ENCODE assay signal across 22 cellular contexts in the genomic region with DNA sequence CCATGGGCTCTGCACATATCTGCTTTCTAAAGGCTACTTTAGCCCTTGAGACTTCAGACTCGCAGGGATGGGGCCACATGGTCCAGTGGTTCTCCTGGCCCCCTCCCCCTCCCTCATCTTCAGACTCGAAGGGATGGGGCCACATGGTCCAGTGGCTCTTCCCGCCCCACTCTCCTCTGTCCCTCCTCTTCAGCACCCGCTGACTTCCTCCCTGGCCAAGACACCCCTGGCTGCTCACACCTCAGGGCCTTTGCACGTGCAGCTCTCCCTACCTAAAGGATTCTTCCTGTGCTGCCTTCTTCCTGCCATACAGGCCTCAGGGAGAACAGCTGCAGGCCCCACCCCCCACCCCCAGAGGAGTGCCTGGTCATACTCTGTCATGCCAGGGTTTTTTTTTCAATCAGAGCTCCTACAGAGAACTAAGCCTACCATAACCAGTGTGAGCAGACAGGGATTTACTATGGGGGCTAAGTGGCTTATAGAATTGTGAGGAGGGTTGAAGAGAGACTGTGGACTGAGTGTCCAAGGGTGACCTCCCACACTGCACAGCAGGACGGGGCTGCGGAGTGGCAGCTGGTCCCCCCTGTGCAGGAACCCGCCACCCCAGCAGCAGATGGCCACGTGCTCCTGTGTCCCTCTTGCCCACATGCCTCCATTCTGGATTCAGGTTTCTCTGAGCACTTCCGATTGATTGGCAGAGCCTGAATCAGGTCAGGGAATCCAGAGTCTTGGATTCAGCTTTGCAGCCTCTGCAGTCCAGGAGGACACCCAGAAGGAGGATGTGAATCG. TPM values are rescaled to one million over a fixed set of nuclear protein-coding genes. Genes with fewer than 3 reads are reported as not detected.
DNase-seq lines count a peak whose midpoint lies in the region; ATAC-seq, FAIRE-seq and TF ChIP-seq lines count a peak whose summit lies in the region.
"Had no signal": no experiment of that assay in that cellular context is flagged by ENCODE, and none has a peak within 500 bp of the region (broad histone marks: within the 10 kb centered on the region; RNA-seq: fewer than 3 reads in every experiment).

No MANE protein-coding gene starts in this region.

- H2AFZ ChIP-seq in PC-9 = no peak overlapping the region

- no peak for TF ChIP-seq CTCF in HEK293 (tag by site-specific recombination; IDR thresholded peaks at IDR 0.05)
- TF ChIP-seq CTCF in bronchial epithelial cell (IDR thresholded peaks at IDR 0.05; ENCODE audit: insufficient read depth, low read length, severe bottlenecking) = no peak
- no peak for TF ChIP-seq CTCF in PC-9 (conservative IDR thresholded peaks at IDR 0.05)

- no TSS peak for BruUV-seq in PC-9 (replicated peaks; lab: Mats Ljungman, UMichigan)

- intact Hi-C loops in PC-9 (cut with micrococcal nuclease; ENCODE audit: unreplicated experiment) = no loop called here

- peaks cover 0 to 18% (median 9%) of the 10 kb centered on the region in 5 donors for H3K9me3 Mint-ChIP-seq in CD8-positive, alpha-beta memory T cell
- peaks cover 14% of the 10 kb centered on the region for H3K9me3 Mint-ChIP-seq in natural killer cell treated with Interleukin-12 subunit alpha and Interleukin-12 subunit beta and Interleukin-15 and Interleukin-18, amount 100 ng/mL, for 72 hours

- peaks cover 28% of the 10 kb centered on the region for H3K4me1 ChIP-seq in CD8-positive, alpha-beta memory T cell (ENCODE audit: insufficient read depth, low read length)
- H3K4me1 ChIP-seq in HEK293 (ENCODE audit: control insufficient read depth, insufficient read depth, low read length) (no peaks in the 10 kb centered on the region), PC-9 (replicated peaks; ENCODE audit: insufficient read depth) (no peaks in the 10 kb centered on the region)

- H3K36me3 ChIP-seq in CD8-positive, alpha-beta memory T cell (ENCODE audit: insufficient read depth, low read length) = no peaks in the 10 kb centered on the region
- H3K36me3 ChIP-seq in HEK293 (ENCODE audit: control insufficient read depth in 2 of 2, insufficient read depth in 1 of 2, low read length in 2 of 2) = no peaks in the 10 kb centered on the region
- H3K36me3 ChIP-seq in bronchial epithelial cell (ENCODE audit: control insufficient read depth, insufficient read depth, low read length) = no peaks in the 10 kb centered on the region
- no peaks in the 10 kb centered on the region for H3K36me3 ChIP-seq in PC-9 (ENCODE audit: low read depth)
- H3K36me3 ChIP-seq: gastroesophageal sphincter had no signal

- no peaks in the 10 kb centered on the region for H3K9me2 ChIP-seq in PC-9 (ENCODE audit: insufficient read depth)

- H3K4me3 Mint-ChIP-seq in CD8-positive, alpha-beta memory T cell = peak overlapping the region in 4 of 7 donors; percentile 32 to 78 (median 48)
- H3K4me3 Mint-ChIP-seq in natural killer cell treated with Interleukin-12 subunit alpha and Interleukin-12 subunit beta and Interleukin-15 and Interleukin-18, amount 100 ng/mL, for 72 hours = peak overlapping the region; percentile 33
- H3K4me3 Mint-ChIP-seq: activated naive CD8-positive, alpha-beta T cell treated with anti-CD3 and anti-CD28 coated beads for 36 hours; activated T-cell treated with anti-CD3 and anti-CD28 coated beads, Interleukin-2, amount 50 U/mL, for 24 hours had no signal

- DNase-seq in CD8-positive, alpha-beta memory T cell = no peak
- DNase-seq in bronchial epithelial cell (ENCODE audit: low read depth) (peak; percentile 22), cerebellar nuclear complex (lab: John Stamatoyannopoulos, UW) (no peak), PC-9 (no peak), T-helper 9 cell (no peak)
- no peak for DNase-seq in natural killer cell treated with Interleukin-12 subunit alpha and Interleukin-12 subunit beta and Interleukin-15 and Interleukin-18, amount 100 ng/mL, for 72 hours (ENCODE audit: low spot score)
- DNase-seq: activated naive CD8-positive, alpha-beta T cell treated with anti-CD3 and anti-CD28 coated beads for 36 hours; activated T-cell treated with anti-CD3 and anti-CD28 coated beads, Interleukin-2, amount 50 U/mL, for 24 hours; left cardiac atrium; midbrain; NCI-H1092; NCI-H2081; NCI-H510A treated with DMSO at 0.1 percent for 48 hours; SHP77; stimulated activated naive CD4-positive, alpha-beta T cell; T-helper 1 cell had no signal

- H3K27ac Mint-ChIP-seq in CD8-positive, alpha-beta memory T cell = peak overlapping the region in 2 of 8 donors; percentile 68 to 89
- no peak overlapping the region for H3K27ac Mint-ChIP-seq in natural killer cell treated with Interleukin-12 subunit alpha and Interleukin-12 subunit beta and Interleukin-15 and Interleukin-18, amount 100 ng/mL, for 72 hours
- H3K27ac Mint-ChIP-seq: activated naive CD8-positive, alpha-beta T cell treated with anti-CD3 and anti-CD28 coated beads for 36 hours; activated T-cell treated with anti-CD3 and anti-CD28 coated beads, Interleukin-2, amount 50 U/mL, for 24 hours had no signal

- no peak overlapping the region for H3K4me3 ChIP-seq in CD8-positive, alpha-beta memory T cell (ENCODE audit: low read length)
- H3K4me3 ChIP-seq in HEK293 (ENCODE audit: low read depth, low read length) = no peak overlapping the region
- H3K4me3 ChIP-seq in bronchial epithelial cell (ENCODE audit: low read depth, low read length) = no peak overlapping the region
- no peak overlapping the region for H3K4me3 ChIP-seq in PC-9
- H3K4me3 ChIP-seq: body of pancreas, gastroesophageal sphincter had no signal

- H3K4me1 Mint-ChIP-seq in CD8-positive, alpha-beta memory T cell = peaks cover 50 to 63% (median 55%) of the 10 kb centered on the region in 3 donors
- H3K4me1 Mint-ChIP-seq in natural killer cell treated with Interleukin-12 subunit alpha and Interleukin-12 subunit beta and Interleukin-15 and Interleukin-18, amount 100 ng/mL, for 72 hours (ENCODE audit: low read depth in 2 of 2) = peaks cover 51% of the 10 kb centered on the region in 2 donors

- H3K4me2 ChIP-seq in PC-9 = no peak overlapping the region
- H3K4me2 ChIP-seq: KMS-11 had no signal

- peaks cover 7 to 20% (median 11%) of the 10 kb centered on the region in 3 donors for H3K36me3 Mint-ChIP-seq in CD8-positive, alpha-beta memory T cell
- H3K36me3 Mint-ChIP-seq in natural killer cell treated with Interleukin-12 subunit alpha and Interleukin-12 subunit beta and Interleukin-15 and Interleukin-18, amount 100 ng/mL, for 72 hours = peaks cover 27% of the 10 kb centered on the region

- POLR2A ChIA-PET in CD8-positive, alpha-beta memory T cell (lab: Charles Lee) = interaction anchor here (0.6 kb wide), 1 partner anchor 10 kb away, joined by 3 read pairs; no protein-coding TSS in a partner anchor
- POLR2A ChIA-PET in HEK293 (lab: Yijun Ruan, JAX) = interaction anchor here (1.2 kb wide), 1 partner anchor 18 kb away, joined by 3 read pairs; no protein-coding TSS in a partner anchor
- POLR2A ChIA-PET in PC-9 (lab: Charles Lee; ENCODE audit: unreplicated experiment) = no interaction called here

- ATAC-seq in natural killer cell treated with Interleukin-12 subunit alpha and Interleukin-12 subunit beta and Interleukin-15 and Interleukin-18, amount 100 ng/mL, for 72 hours = no peak
- ATAC-seq in HG03095 (IDR thresholded peaks at IDR 0.05; ENCODE audit: unreplicated experiment) = no peak
- ATAC-seq: body of pancreas, gastroesophageal sphincter had no signal

- H4K20me1 ChIP-seq in PC-9 (ENCODE audit: insufficient read depth) = no peaks in the 10 kb centered on the region

- no peak overlapping the region for H3K27ac ChIP-seq in CD8-positive, alpha-beta memory T cell (ENCODE audit: low read depth, low read length)
- H3K27ac ChIP-seq in HEK293 (ENCODE audit: extremely low read depth, low read depth, low read length) (no peak overlapping the region), PC-9 (no peak overlapping the region)
- H3K27ac ChIP-seq: body of pancreas, epithelial cell of prostate, gastroesophageal sphincter, KMS-11 had no signal

- no peaks in the 10 kb centered on the region for H3K9me3 ChIP-seq in CD8-positive, alpha-beta memory T cell (ENCODE audit: low read length)
- H3K9me3 ChIP-seq in HEK293 (ENCODE audit: control insufficient read depth, insufficient read depth, low read depth, low read length) (no peaks in the 10 kb centered on the region), PC-9 (ENCODE audit: insufficient read depth, low read depth) (peaks cover 8% of the 10 kb centered on the region; the same call in 1 of the 2 replicates)

- peak; percentile 81 for FAIRE-seq in bronchial epithelial cell (lab: Jason Lieb, UNC)

- H3K79me2 ChIP-seq in PC-9 (ENCODE audit: low read depth) = no peaks in the 10 kb centered on the region

- H3F3A ChIP-seq in PC-9 (ENCODE audit: insufficient read depth, low read depth) = no peaks in the 10 kb centered on the region

- CTCF ChIA-PET in CD8-positive, alpha-beta memory T cell (lab: Charles Lee) = interaction anchor here (2.2 kb wide), 1 partner anchor 11 kb away, joined by 8 read pairs; no protein-coding TSS in a partner anchor
- CTCF ChIA-PET in HEK293 (lab: Yijun Ruan, JAX) = interaction anchor here (0.6 kb wide), 1 partner anchor 34 kb away, joined by 4 read pairs; no protein-coding TSS in a partner anchor
- CTCF ChIA-PET in PC-9 (lab: Charles Lee) = no interaction called here

- no peaks in the 10 kb centered on the region for H3K27me3 ChIP-seq in CD8-positive, alpha-beta memory T cell (ENCODE audit: insufficient read depth, low read length, poor library complexity, severe bottlenecking)
- H3K27me3 ChIP-seq in bronchial epithelial cell (ENCODE audit: control insufficient read depth, insufficient read depth, low read length) (peaks cover 1% of the 10 kb centered on the region), PC-9 (ENCODE audit: insufficient read depth, low read depth) (no peaks in the 10 kb centered on the region)
- H3K27me3 ChIP-seq: body of pancreas had no signal

- peaks cover 3 to 4% of the 10 kb centered on the region in 2 donors for H3K27me3 Mint-ChIP-seq in CD8-positive, alpha-beta memory T cell
- H3K27me3 Mint-ChIP-seq in natural killer cell treated with Interleukin-12 subunit alpha and Interleukin-12 subunit beta and Interleukin-15 and Interleukin-18, amount 100 ng/mL, for 72 hours = peaks cover 0 to 6% of the 10 kb centered on the region in 2 donors

RNA-seq across cellular contexts. Expression of a gene that starts 6.1 kb away (rescaled TPM):
- total RNA-seq in CD8-positive, alpha-beta memory T cell = 1 to 10 TPM; 2.7 to 3.1 TPM
- 43.9 TPM for polyA plus RNA-seq in CD8-positive, alpha-beta memory T cell
- total RNA-seq in bronchial epithelial cell = 5.4 and 6.3 TPM in 2 replicates
- total RNA-seq in natural killer cell treated with Interleukin-12 subunit alpha and Interleukin-12 subunit beta and Interleukin-15 and Interleukin-18, amount 100 ng/mL, for 72 hours = 10 to 100 TPM in 1 of 2 donors, 1 to 10 TPM in 1; 1.5 to 13.6 TPM
- total RNA-seq in PC-9 (2021) = 2.0 and 3.4 TPM in 2 replicates
